13 cellular contexts compared by ENCODE assay signal in the genomic region with DNA sequence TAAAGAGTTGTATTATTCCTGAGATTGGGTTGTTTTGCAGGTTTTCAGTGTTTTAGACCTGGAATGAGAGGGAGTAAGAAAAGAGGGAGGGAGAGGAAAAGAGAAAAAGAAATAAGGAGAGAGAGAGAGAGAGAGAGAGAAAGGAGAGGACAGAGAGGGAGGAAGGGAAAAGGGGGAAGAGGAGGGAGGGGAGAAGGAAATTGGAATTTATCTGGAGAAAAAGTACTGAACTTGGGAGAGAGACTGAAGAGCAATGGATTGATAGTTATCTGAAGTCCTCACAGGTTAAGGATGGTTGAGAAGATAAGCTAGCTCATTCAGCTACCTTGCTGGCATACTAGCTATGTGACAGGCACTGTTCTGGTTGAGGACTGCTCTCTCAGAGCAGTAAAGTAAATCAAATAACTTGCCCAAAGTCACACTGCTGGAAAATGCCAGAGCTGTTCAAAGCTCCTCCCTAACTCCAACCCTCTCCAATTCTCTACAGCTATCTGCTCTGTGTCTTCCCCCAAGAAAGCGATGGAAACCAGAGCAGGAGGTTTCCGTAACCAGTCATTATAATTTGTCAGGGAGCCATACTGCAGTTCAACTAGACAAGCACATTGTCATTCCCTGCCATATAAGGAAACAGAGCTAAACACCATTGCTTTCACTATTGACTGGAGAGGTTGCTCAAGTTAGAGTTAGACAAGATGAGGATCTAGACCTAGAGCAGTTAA. TPM values are rescaled to one million over a fixed set of nuclear protein-coding genes. Genes with fewer than 3 reads are reported as not detected.
A peak's percentile ranks its signal among the peaks of the same experiment; 100 is the strongest.
DNase-seq lines count a peak whose midpoint lies in the region; ATAC-seq and TF ChIP-seq lines count a peak whose summit lies in the region.
"Had no signal": no experiment of that assay in that cellular context is flagged by ENCODE, and none has a peak within 500 bp of the region (broad histone marks: within the 10 kb centered on the region; RNA-seq: fewer than 3 reads in every experiment).

No MANE protein-coding gene starts in this region.

- DNase-seq in SK-N-SH (no peak), heart right ventricle (peak in 1 of 2 donors; percentile 68), trophoblast cell (peak in 1 of 2 donors; percentile 37), SW 1271 (lab: John Stamatoyannopoulos, UW) (no peak)
- DNase-seq: activated CD8-positive, alpha-beta memory T cell treated with anti-CD3 and anti-CD28 coated beads, Interleukin-2, amount 50 U/mL, for 48 hours; CD8-positive, alpha-beta T cell; effector CD4-positive, alpha-beta T cell; mammary epithelial cell; SJCRH30 had no signal

- peaks cover 4% of the 10 kb centered on the region for H3K79me1 ChIP-seq in trophoblast cell (ENCODE audit: low read length)

- no peaks in the 10 kb centered on the region for H3K27me3 ChIP-seq in BLaER1
- no peaks in the 10 kb centered on the region for H3K27me3 ChIP-seq in SK-N-SH (ENCODE audit: insufficient read depth)
- H3K27me3 ChIP-seq in heart right ventricle = no peaks in the 10 kb centered on the region
- no peaks in the 10 kb centered on the region for H3K27me3 ChIP-seq in trophoblast cell (ENCODE audit: insufficient read depth, low read length)
- H3K27me3 ChIP-seq: SJCRH30 had no signal

- H3K36me3 ChIP-seq in BLaER1 (peaks cover 70% of the 10 kb centered on the region), SK-N-SH (replicated peaks in 1 of 2; ENCODE audit: control insufficient read depth in 1 of 2, insufficient read depth in 2 of 2, low read length in 1 of 2) (peaks cover 21 to 50% of the 10 kb centered on the region in 2 experiments), heart right ventricle (peaks cover 0 to 12% (median 0%) of the 10 kb centered on the region in 9 donors), trophoblast cell (ENCODE audit: control insufficient read depth in 1 of 2, insufficient read depth in 2 of 2, low read length in 2 of 2) (peaks cover 9 to 21% of the 10 kb centered on the region in 2 experiments)
- H3K36me3 ChIP-seq: SJCRH30 had no signal

- WGBS in SK-N-SH (ENCODE audit: low lambda C conversion rate) = 42% methylated on average over 2 of the region's 2 CpGs
- WGBS in heart right ventricle, 2 donors = 8 to 19% methylated on average over 2 of the region's 2 CpGs
- WGBS in trophoblast cell (ENCODE audit: extremely low coverage, insufficient coverage, insufficient read length) = no CpG with 5 or more reads among the region's 2 CpGs

- intact Hi-C loops in heart right ventricle (cut with DNase I) = loop anchor here in 5 of 10 donors (5.0 to 10.0 kb wide), 6 partner anchors 37 to 145 kb away; no protein-coding TSS in a partner anchor

- TF ChIP-seq RAD21 in SK-N-SH (IDR thresholded peaks at IDR 0.05; ENCODE audit: low read length) = no peak

- H4K20me1 ChIP-seq in BLaER1 = no peaks in the 10 kb centered on the region
- H4K20me1 ChIP-seq in SK-N-SH (ENCODE audit: insufficient read depth) = peaks cover 97% of the 10 kb centered on the region

- H3K4me3 ChIP-seq in BLaER1 (no peak overlapping the region), SK-N-SH (ENCODE audit: low read depth in 2 of 2, low read length in 1 of 2) (0 out of 4 replicates have a peak overlapping the region, but pooled peaks of 1 of the 2 experiments have one; percentile 1), heart right ventricle (peak overlapping the region in 3 of 10 donors; percentile 0 to 9 (median 9)), trophoblast cell (ENCODE audit: low read depth, low read length) (no peak overlapping the region)
- H3K4me3 ChIP-seq: SJCRH30 had no signal

- H3K9ac ChIP-seq in BLaER1 (no peak overlapping the region), SK-N-SH (peak overlapping the region; percentile 1; the same call in 1 of the 2 replicates), trophoblast cell (ENCODE audit: low read length) (no peak overlapping the region)

- H3K9me2 ChIP-seq in SK-N-SH = no peaks in the 10 kb centered on the region

- TF ChIP-seq CTCF in SK-N-SH (IDR thresholded peaks at IDR 0.05) (no peak), heart right ventricle (IDR thresholded peaks at IDR 0.05) (no peak)

- ATAC-seq in heart right ventricle (peak; percentile 76 to 87 (median 82)), GM21381 (IDR thresholded peaks at IDR 0.05; ENCODE audit: unreplicated experiment) (no peak), HG03439 (IDR thresholded peaks at IDR 0.05; ENCODE audit: unreplicated experiment) (no peak), GM18861 (IDR thresholded peaks at IDR 0.05; ENCODE audit: unreplicated experiment) (no peak)
- ATAC-seq: CD8-positive, alpha-beta T cell had no signal

- no peak overlapping the region for H2BK12ac ChIP-seq in trophoblast cell (ENCODE audit: low read length)

- H3K4me2 ChIP-seq in BLaER1 (peak overlapping the region; percentile 24), SK-N-SH (peak overlapping the region; percentile 36), trophoblast cell (ENCODE audit: low read length) (peak overlapping the region; percentile 27)

- no peak overlapping the region for H3K14ac ChIP-seq in trophoblast cell (ENCODE audit: low read length)

- CTCF ChIA-PET in SK-N-SH (lab: Yijun Ruan, JAX) = interaction anchor here (1.6 to 1.8 kb wide), 2 partner anchors 17 to 20 kb away, joined by 3 to 5 read pairs; no protein-coding TSS in a partner anchor

- H3F3A ChIP-seq in SK-N-SH (replicated peaks; ENCODE audit: insufficient read depth) = peaks cover 35% of the 10 kb centered on the region

- no peak overlapping the region for H4K12ac ChIP-seq in trophoblast cell (ENCODE audit: low read depth, low read length)

- no peak overlapping the region for H3K23ac ChIP-seq in trophoblast cell (ENCODE audit: low read length)

- H2AK5ac ChIP-seq in trophoblast cell (ENCODE audit: low read length) = no peak overlapping the region

- H2BK120ac ChIP-seq in trophoblast cell (ENCODE audit: insufficient read depth, low read length, poor library complexity) = no peak overlapping the region

- H3K9me3 ChIP-seq in BLaER1 (peaks cover 60% of the 10 kb centered on the region), SK-N-SH (no peaks in the 10 kb centered on the region), heart right ventricle (peaks cover 0 to 12% (median 0%) of the 10 kb centered on the region in 11 donors), trophoblast cell (ENCODE audit: insufficient read depth, low read depth, low read length) (peaks cover 2% of the 10 kb centered on the region)

- peaks cover 100% of the 10 kb centered on the region for H3K79me2 ChIP-seq in SK-N-SH (ENCODE audit: insufficient read depth)
- peaks cover 17% of the 10 kb centered on the region for H3K79me2 ChIP-seq in trophoblast cell (ENCODE audit: control insufficient read depth, insufficient read depth, low read length, poor library complexity)

- no peak overlapping the region for H4K91ac ChIP-seq in trophoblast cell (ENCODE audit: low read depth, low read length)

- H3K4ac ChIP-seq in trophoblast cell (ENCODE audit: low read depth, low read length) = no peak overlapping the region

- H4K8ac ChIP-seq in trophoblast cell (ENCODE audit: low read depth, low read length) = no peak overlapping the region

- POLR2A ChIA-PET in SK-N-SH (lab: Yijun Ruan, JAX) = no interaction called here

- no peak overlapping the region for H2AFZ ChIP-seq in SK-N-SH (ENCODE audit: low read depth)
- H2AFZ ChIP-seq in trophoblast cell (ENCODE audit: insufficient read depth, low read length, poor library complexity) = no peak overlapping the region

- no peak overlapping the region for H3K18ac ChIP-seq in trophoblast cell (ENCODE audit: low read length)

- H3K27ac ChIP-seq in BLaER1 (peak overlapping the region; percentile 90), SK-N-SH (ENCODE audit: low read depth in 2 of 2, low read length in 1 of 2) (peak overlapping the region; percentile 60 to 79), heart right ventricle (peak overlapping the region; percentile 60 to 90 (median 83)), trophoblast cell (ENCODE audit: low read depth, low read length) (peak overlapping the region; percentile 69)
- H3K27ac ChIP-seq: SJCRH30 had no signal

- H3K4me1 ChIP-seq in BLaER1 = peaks cover 67% of the 10 kb centered on the region
- peaks cover 7 to 25% of the 10 kb centered on the region in 2 experiments; a peak in 3 of 4 replicates for H3K4me1 ChIP-seq in SK-N-SH (ENCODE audit: control insufficient read depth in 1 of 2, insufficient read depth in 2 of 2, low read depth in 1 of 2, low read length in 1 of 2)
- peaks cover 13 to 95% (median 62%) of the 10 kb centered on the region in 9 donors for H3K4me1 ChIP-seq in heart right ventricle
- H3K4me1 ChIP-seq in trophoblast cell (ENCODE audit: control insufficient read depth in 1 of 2, insufficient read depth in 2 of 2, low read length in 2 of 2) = peaks cover 5 to 16% of the 10 kb centered on the region in 2 experiments
- H3K4me1 ChIP-seq: SJCRH30 had no signal

- no peak for TF ChIP-seq EP300 in SK-N-SH (IDR thresholded peaks at IDR 0.05; ENCODE audit: borderline replicate concordance in 1 of 2, low read depth in 1 of 2, low read length in 1 of 2)

- no peak overlapping the region for H2BK5ac ChIP-seq in trophoblast cell (ENCODE audit: low read depth, low read length, poor library complexity)

TF ChIP-seq in SK-N-SH, 30 proteins besides CTCF, POLR2A, EP300 and RAD21 (continues in another document):
- TF ChIP-seq, protein P1, sequence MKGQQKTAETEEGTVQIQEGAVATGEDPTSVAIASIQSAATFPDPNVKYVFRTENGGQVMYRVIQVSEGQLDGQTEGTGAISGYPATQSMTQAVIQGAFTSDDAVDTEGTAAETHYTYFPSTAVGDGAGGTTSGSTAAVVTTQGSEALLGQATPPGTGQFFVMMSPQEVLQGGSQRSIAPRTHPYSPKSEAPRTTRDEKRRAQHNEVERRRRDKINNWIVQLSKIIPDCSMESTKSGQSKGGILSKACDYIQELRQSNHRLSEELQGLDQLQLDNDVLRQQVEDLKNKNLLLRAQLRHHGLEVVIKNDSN (IDR thresholded peaks at IDR 0.05; ENCODE audit: borderline replicate concordance, low read depth) = no peak
- no peak; the same call in 1 of the 2 replicates for TF ChIP-seq NFIC (IDR thresholded peaks at IDR 0.05; ENCODE audit: borderline replicate concordance)
- no peak for TF ChIP-seq NRF1 (IDR thresholded peaks at IDR 0.05; ENCODE audit: low read depth, low read length)
- TF ChIP-seq POLR2AphosphoS5 (IDR thresholded peaks at IDR 0.05; ENCODE audit: low read depth, low read length) = peak; percentile 47
- peak; percentile 75; the same call in 1 of the 2 replicates for TF ChIP-seq TCF12 (IDR thresholded peaks at IDR 0.05)
- no peak for TF ChIP-seq GATA2 (CRISPR knock-in tag; IDR thresholded peaks at IDR 0.05)
- TF ChIP-seq, protein P2, sequence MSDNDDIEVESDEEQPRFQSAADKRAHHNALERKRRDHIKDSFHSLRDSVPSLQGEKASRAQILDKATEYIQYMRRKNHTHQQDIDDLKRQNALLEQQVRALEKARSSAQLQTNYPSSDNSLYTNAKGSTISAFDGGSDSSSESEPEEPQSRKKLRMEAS (IDR thresholded peaks at IDR 0.05; ENCODE audit: low read depth) = no peak

RNA-seq across cellular contexts. Expression of a gene that starts 10.7 kb away (rescaled TPM):
- polyA plus RNA-seq in SK-N-SH (2012; rRNA removed) (299 and 303 TPM in 2 replicates), heart right ventricle (100 to 1,000 TPM in 1 of 2 donors, 10 to 100 TPM in 1; 69.9 to 119 TPM)
- 269 and 329 TPM in 2 replicates for polyA plus RNA-seq in SK-N-SH (2012; cell fraction: cytosol; rRNA removed)
- 304 and 462 TPM in 2 replicates for polyA plus RNA-seq in SK-N-SH (2012; cell fraction: nucleus; rRNA removed)
- total RNA-seq in heart right ventricle = 100 to 1,000 TPM in 9 of 10 donors, 10 to 100 TPM in 1; 96.6 to 180 (median 132) TPM
- 510 and 518 TPM in 2 replicates for polyA plus RNA-seq in trophoblast cell (2013)
- total RNA-seq: CD8-positive, alpha-beta T cell had no signal

Comparison
In these comparisons a context has a peak if more than half of its experiments do, and no peak if none do; other contexts are left out.
1. ATAC-seq: peak in heart right ventricle (8 of 8); none in GM21381 (single experiment), HG03439 (single experiment) and GM18861 (single experiment).
2. Peak in every context shown above with its lines, with median percentiles within 50 percentile points of each other: H3K27ac ChIP-seq and H3K4me2 ChIP-seq.